In genomic region chr10:21700474-21700873, GRCh38 we compare ENCODE assay signal across 21 cellular contexts.
DNase-seq lines count a peak whose midpoint lies in the region; ATAC-seq, FAIRE-seq and TF ChIP-seq lines count a peak whose summit lies in the region.
"Had no signal": no experiment of that assay in that cellular context is flagged by ENCODE, and none has a peak within 500 bp of the region (broad histone marks: within the 10 kb centered on the region; RNA-seq: fewer than 3 reads in every experiment).

No MANE protein-coding gene starts in this region.

- CTCF ChIA-PET in K562 (lab: Yijun Ruan, JAX; ENCODE audit: low intra/inter-chr PET ratio): no interaction called here

- H3K4me1 ChIP-seq in Karpas-422 (ENCODE audit: low read length) (peaks cover 12% of the 10 kb centered on the region), K562 (replicated peaks in 1 of 2; ENCODE audit: control insufficient read depth in 2 of 2, insufficient read depth in 2 of 2, low read length in 2 of 2) (no peaks in the 10 kb centered on the region), mesendoderm (ENCODE audit: control insufficient read depth, low read depth, low read length) (no peaks in the 10 kb centered on the region)

- no peak for TF ChIP-seq RAD21 in K562 (CRISPR knock-in tag; conservative IDR thresholded peaks at IDR 0.05 in 1 of 2, IDR thresholded peaks at IDR 0.05 in 1 of 2)

- H3K4ac ChIP-seq in mesendoderm (ENCODE audit: low read depth, low read length): no peak overlapping the region

- no peak overlapping the region for H2BK120ac ChIP-seq in mesendoderm (ENCODE audit: low read depth, low read length)

- BruUV-seq in K562 (replicated peaks; lab: Mats Ljungman, UMichigan): no TSS peak

- no peak overlapping the region for H3K23ac ChIP-seq in mesendoderm (ENCODE audit: low read length)

- H3K36me3 ChIP-seq in Karpas-422 (ENCODE audit: insufficient read depth, low read length): peaks cover 24% of the 10 kb centered on the region
- peaks cover 24% of the 10 kb centered on the region; the same call in 2 of the 3 replicates for H3K36me3 ChIP-seq in K562 (ENCODE audit: control insufficient read depth, insufficient read depth, low read length)
- no peaks in the 10 kb centered on the region for H3K36me3 ChIP-seq in mesendoderm (ENCODE audit: control insufficient read depth, insufficient read depth, low read length)
- H3K36me3 ChIP-seq: HAP-1 had no signal

- H2AFZ ChIP-seq in Karpas-422 (ENCODE audit: low read length) (no peak overlapping the region), K562 (ENCODE audit: low read depth, low read length) (no peak overlapping the region)

- peaks cover 12% of the 10 kb centered on the region for H3K9me3 ChIP-seq in Karpas-422 (ENCODE audit: low read length)
- peaks cover 16% of the 10 kb centered on the region for H3K9me3 ChIP-seq in K562 (replicated peaks; ENCODE audit: control insufficient read depth, insufficient read depth, low read depth, low read length)

- H3K79me2 ChIP-seq in Karpas-422 (ENCODE audit: low read length) (peaks cover 91% of the 10 kb centered on the region), K562 (ENCODE audit: control insufficient read depth, insufficient read depth, low read length) (peaks cover 78% of the 10 kb centered on the region), mesendoderm (ENCODE audit: control insufficient read depth, insufficient read depth, low read length) (peaks cover 6% of the 10 kb centered on the region)

- H3K27me3 ChIP-seq in Karpas-422 (ENCODE audit: low read length) (no peaks in the 10 kb centered on the region), K562 (ENCODE audit: control insufficient read depth in 2 of 2, insufficient read depth in 2 of 2, low read length in 2 of 2) (no peaks in the 10 kb centered on the region), mesendoderm (ENCODE audit: insufficient read depth, low read length, poor library complexity) (no peaks in the 10 kb centered on the region)
- H3K27me3 ChIP-seq: BLaER1 treated with 17β-estradiol and CSF1 and Interleukin-3, amounts not matched to agents 10 nM and 100 nM had no signal

- H3K9me2 ChIP-seq in Karpas-422 (replicated peaks; ENCODE audit: insufficient read depth, low read length): no peaks in the 10 kb centered on the region

- H3K9me1 ChIP-seq in K562 (ENCODE audit: control insufficient read depth, insufficient read depth, low read length): no peaks in the 10 kb centered on the region

- peaks cover 8% of the 10 kb centered on the region for H3K79me1 ChIP-seq in mesendoderm (ENCODE audit: low read length)

- 97% methylated on average over 2 of the region's 2 CpGs for WGBS in K562 (ENCODE audit: insufficient coverage, low coverage, missing lambda C conversion rate)
- no CpG with 5 or more reads among the region's 2 CpGs for WGBS in mesendoderm (ENCODE audit: extremely low coverage, insufficient coverage, low lambda C conversion rate)

- peak in 2 of 3 experiments; percentile 1 to 2 for DNase-seq in NCI-H1417 (lab: John Stamatoyannopoulos, UW)
- DNase-seq in NCI-H1417 treated with DMSO at 0.1 percent for 48 hours (lab: John Stamatoyannopoulos, UW): no peak
- peak; percentile 54 for DNase-seq in Karpas-422
- peak in 1 of 4 experiments; percentile 13 for DNase-seq in K562 (ENCODE audit: extremely low read depth in 1 of 4, low spot score in 3 of 4)
- peak; percentile 20 for DNase-seq in mesendoderm
- no peak for DNase-seq in GM12891 (ENCODE audit: insufficient read length, low spot score)
- no peak for DNase-seq in NCI-H345 treated with DMSO at 0.1 percent for 48 hours (lab: John Stamatoyannopoulos, UW; ENCODE audit: unreplicated experiment)
- no peak for DNase-seq in NK-92 treated with Interleukin-12 subunit alpha and Interleukin-12 subunit beta, amount 100 ng/mL, for 24 hours (lab: John Stamatoyannopoulos, UW)
- DNase-seq: 8988T, ACHN, Calu3, DMS 273 treated with DMSO at 0.1 percent for 48 hours, DND-41, GDM1, GOT3, HFFc6, KBM-7 had no signal

- intact Hi-C loops in K562 (cut with micrococcal nuclease): no loop called here

- no peak overlapping the region for H3K18ac ChIP-seq in mesendoderm (ENCODE audit: low read length)

- H3K27ac ChIP-seq in Karpas-422 (ENCODE audit: low read length): no peak overlapping the region
- H3K27ac ChIP-seq in K562 (ENCODE audit: extremely low read depth, low read depth, low read length): no peak overlapping the region
- H3K27ac ChIP-seq in mesendoderm (ENCODE audit: low read depth, low read length): no peak overlapping the region
- H3K27ac ChIP-seq: BLaER1 treated with 17β-estradiol and CSF1 and Interleukin-3, amounts not matched to agents 10 nM and 100 nM; HL-60 had no signal

- TF ChIP-seq POLR2A in K562 (conservative IDR thresholded peaks at IDR 0.05): no peak
- no peak for TF ChIP-seq POLR2A in GM12891 (IDR thresholded peaks at IDR 0.05; ENCODE audit: low read depth, low read length)

- H4K8ac ChIP-seq in mesendoderm (ENCODE audit: low read depth, low read length): no peak overlapping the region

- no peak overlapping the region for H4K5ac ChIP-seq in mesendoderm (ENCODE audit: low read length)

- TF ChIP-seq CTCF in K562 (IDR thresholded peaks at IDR 0.05 in 2 of 3, conservative IDR thresholded peaks at IDR 0.05 in 1 of 3; ENCODE audit: insufficient read depth in 2 of 3, low read depth in 1 of 3, low read length in 3 of 3): no peak

- in situ Hi-C loops in K562 (cut with MboI): no loop called here

- TF ChIP-seq EP300 in K562 (IDR thresholded peaks at IDR 0.05; ENCODE audit: low read length): no peak

- H3K4me2 ChIP-seq in Karpas-422 (ENCODE audit: low read depth, low read length, poor library complexity, severe bottlenecking) (no peak overlapping the region), K562 (ENCODE audit: insufficient read depth, low read length) (no peak overlapping the region), mesendoderm (ENCODE audit: low read length) (no peak overlapping the region)
- H3K4me2 ChIP-seq: BLaER1 treated with 17β-estradiol and CSF1 and Interleukin-3, amounts not matched to agents 10 nM and 100 nM had no signal

- H2BK15ac ChIP-seq in mesendoderm (replicated peaks; ENCODE audit: low read depth): no peak overlapping the region

- no peaks in the 10 kb centered on the region for H4K20me1 ChIP-seq in Karpas-422 (ENCODE audit: insufficient read depth, low read depth, low read length)
- H4K20me1 ChIP-seq in K562 (replicated peaks; ENCODE audit: control insufficient read depth, insufficient read depth, low read length): no peaks in the 10 kb centered on the region

- no peak overlapping the region for H3K56ac ChIP-seq in mesendoderm (ENCODE audit: low read length)

- POLR2A ChIA-PET in K562 (lab: Yijun Ruan, JAX): no interaction called here

- H3K9ac ChIP-seq in Karpas-422 (ENCODE audit: low read length) (no peak overlapping the region), K562 (ENCODE audit: insufficient read depth in 1 of 2, low read depth in 2 of 2, low read length in 2 of 2) (no peak overlapping the region), mesendoderm (ENCODE audit: low read length) (no peak overlapping the region)
- H3K9ac ChIP-seq: BLaER1 treated with 17β-estradiol and CSF1 and Interleukin-3, amounts not matched to agents 10 nM and 100 nM had no signal

- no peak overlapping the region for H2AK5ac ChIP-seq in mesendoderm (ENCODE audit: low read length)

- no peak for ATAC-seq in K562

- FAIRE-seq in K562 (lab: Jason Lieb, UNC) (no peak), GM12891 (lab: Jason Lieb, UNC) (no peak)
- FAIRE-seq: GM18507 had no signal

- H3K4me3 ChIP-seq in Karpas-422 (ENCODE audit: low read length) (no peak overlapping the region), K562 (no peak overlapping the region), mesendoderm (ENCODE audit: low read length) (no peak overlapping the region)
- H3K4me3 ChIP-seq: BLaER1 treated with 17β-estradiol and CSF1 and Interleukin-3, amounts not matched to agents 10 nM and 100 nM; HAP-1 had no signal

- no peak overlapping the region for H2BK5ac ChIP-seq in mesendoderm (ENCODE audit: low read length)

TF ChIP-seq in K562, 482 proteins besides CTCF, POLR2A, EP300 and RAD21 (continues in another document):
- TF ChIP-seq RFX5 (IDR thresholded peaks at IDR 0.05; ENCODE audit: low read depth, low read length): no peak
- TF ChIP-seq RBM39 (optimal IDR thresholded peaks at IDR 0.05; ENCODE audit: low read depth, low read length): no peak
- no peak for TF ChIP-seq LARP7 (IDR thresholded peaks at IDR 0.05)
- TF ChIP-seq, protein P1, sequence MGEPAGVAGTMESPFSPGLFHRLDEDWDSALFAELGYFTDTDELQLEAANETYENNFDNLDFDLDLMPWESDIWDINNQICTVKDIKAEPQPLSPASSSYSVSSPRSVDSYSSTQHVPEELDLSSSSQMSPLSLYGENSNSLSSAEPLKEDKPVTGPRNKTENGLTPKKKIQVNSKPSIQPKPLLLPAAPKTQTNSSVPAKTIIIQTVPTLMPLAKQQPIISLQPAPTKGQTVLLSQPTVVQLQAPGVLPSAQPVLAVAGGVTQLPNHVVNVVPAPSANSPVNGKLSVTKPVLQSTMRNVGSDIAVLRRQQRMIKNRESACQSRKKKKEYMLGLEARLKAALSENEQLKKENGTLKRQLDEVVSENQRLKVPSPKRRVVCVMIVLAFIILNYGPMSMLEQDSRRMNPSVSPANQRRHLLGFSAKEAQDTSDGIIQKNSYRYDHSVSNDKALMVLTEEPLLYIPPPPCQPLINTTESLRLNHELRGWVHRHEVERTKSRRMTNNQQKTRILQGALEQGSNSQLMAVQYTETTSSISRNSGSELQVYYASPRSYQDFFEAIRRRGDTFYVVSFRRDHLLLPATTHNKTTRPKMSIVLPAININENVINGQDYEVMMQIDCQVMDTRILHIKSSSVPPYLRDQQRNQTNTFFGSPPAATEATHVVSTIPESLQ (CRISPR knock-in tag; IDR thresholded peaks at IDR 0.05): no peak

TF ChIP-seq in GM12891, 5 proteins besides CTCF, POLR2A, EP300 and RAD21:
- no peak for TF ChIP-seq SPI1 (IDR thresholded peaks at IDR 0.05; ENCODE audit: low read depth, low read length)
- no peak for TF ChIP-seq POU2F2 (IDR thresholded peaks at IDR 0.05; ENCODE audit: low read depth, low read length)
- no peak for TF ChIP-seq POLR2AphosphoS5 (IDR thresholded peaks at IDR 0.05; ENCODE audit: low read depth, low read length)
- TF ChIP-seq TAF1 (IDR thresholded peaks at IDR 0.05; ENCODE audit: low read depth, low read length): no peak
- TF ChIP-seq PAX5 (IDR thresholded peaks at IDR 0.05; ENCODE audit: insufficient read depth, low read length, severe bottlenecking): no peak

Comparison
In these comparisons a context has a peak if more than half of its experiments do, and no peak if none do; other contexts are left out.
1. DNase-seq: peak in NCI-H1417 (2 of 3), Karpas-422 (single experiment) and mesendoderm (single experiment); none in NCI-H1417 treated with DMSO at 0.1 percent for 48 hours (single experiment), GM12891 (single experiment), NCI-H345 treated with DMSO at 0.1 percent for 48 hours (single experiment) and NK-92 treated with Interleukin-12 subunit alpha and Interleukin-12 subunit beta, amount 100 ng/mL, for 24 hours (single experiment).